1 cellular context compared by ENCODE assay signal in genomic region chr1:185670187-185670627, GRCh38.
TF ChIP-seq lines count a peak whose summit lies in the region.

No MANE protein-coding gene starts in this region.

TF ChIP-seq in HCT116, 20 proteins besides CTCF, POLR2A, EP300 and RAD21 (continued from another document):
- TF ChIP-seq MAX (IDR thresholded peaks at IDR 0.05), result no peak
- TF ChIP-seq FOSL1 (IDR thresholded peaks at IDR 0.05; ENCODE audit: low read depth), result no peak
- no peak for TF ChIP-seq ELF1 (IDR thresholded peaks at IDR 0.05; ENCODE audit: borderline replicate concordance, low read depth)
- TF ChIP-seq ZFX (IDR thresholded peaks at IDR 0.05), result no peak
- TF ChIP-seq TCF7L2 (IDR thresholded peaks at IDR 0.05; ENCODE audit: borderline replicate concordance, extremely low read depth, insufficient read depth, insufficient read length), result no peak
- TF ChIP-seq POLR2AphosphoS5 (IDR thresholded peaks at IDR 0.05; ENCODE audit: low read depth, low read length), result no peak
- no peak for TF ChIP-seq CEBPB (IDR thresholded peaks at IDR 0.05; ENCODE audit: low read depth)
- no peak for TF ChIP-seq EGR1 (IDR thresholded peaks at IDR 0.05; ENCODE audit: low read depth)
- no peak for TF ChIP-seq EZH2 (IDR thresholded peaks at IDR 0.05)
- TF ChIP-seq YY1 (IDR thresholded peaks at IDR 0.05; ENCODE audit: extremely low read depth, insufficient replicate concordance, low read depth, low read length), result no peak
